Comparison of ENCODE assay signal across 12 cellular contexts in the genomic region with DNA sequence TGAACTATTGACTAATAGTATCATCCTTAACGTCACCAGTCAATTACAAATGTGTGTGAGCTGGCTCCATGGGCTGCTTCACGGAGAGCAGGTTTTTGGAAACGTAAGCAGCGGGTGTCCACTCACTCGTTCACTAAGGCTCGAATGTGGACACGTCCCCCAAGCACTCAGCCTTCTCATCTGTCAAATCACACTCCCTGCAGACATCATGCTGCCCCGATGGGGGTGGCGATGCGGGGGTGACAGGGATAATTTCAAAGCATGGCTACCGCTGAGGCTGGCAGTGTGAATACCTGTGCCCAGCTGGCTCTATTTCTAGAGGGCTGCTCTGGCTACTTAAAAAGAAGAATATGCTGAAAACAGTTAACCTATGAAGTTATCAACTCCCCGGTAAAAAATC.
DNase-seq lines count a peak whose midpoint lies in the region; ATAC-seq and TF ChIP-seq lines count a peak whose summit lies in the region.
"Had no signal": no experiment of that assay in that cellular context is flagged by ENCODE, and none has a peak within 500 bp of the region (broad histone marks: within the 10 kb centered on the region; RNA-seq: fewer than 3 reads in every experiment).

No MANE protein-coding gene starts in this region.

- no TSS peak for BruUV-seq in Caco-2 (replicated peaks; lab: Mats Ljungman, UMichigan)

- H3K36me3 Mint-ChIP-seq in activated T-cell treated with anti-CD3 and anti-CD28 coated beads, Interleukin-2, amount 50 U/mL, for 24 hours (ENCODE audit: low read depth): peaks cover 89% of the 10 kb centered on the region
- H3K36me3 Mint-ChIP-seq in endodermal cell (ENCODE audit: low read depth) (peaks cover 29% of the 10 kb centered on the region), nephron progenitor cell (ENCODE audit: low read depth) (peaks cover 21% of the 10 kb centered on the region), Caco-2 (ENCODE audit: insufficient read depth, unreplicated experiment) (peaks cover 24% of the 10 kb centered on the region)

- no peak overlapping the region for H3K4me3 ChIP-seq in endodermal cell (ENCODE audit: low read length)
- peak overlapping the region; percentile 1 for H3K4me3 ChIP-seq in thoracic aorta
- H3K4me3 ChIP-seq in Caco-2 (ENCODE audit: low read depth, low read length): no peak overlapping the region

- 93 to 95% methylated on average over 10 to 12 of the region's 12 CpGs for WGBS in endodermal cell (ENCODE audit: insufficient coverage in 1 of 2, insufficient read length in 1 of 2), 2 experiments

- H3K4me1 Mint-ChIP-seq in activated T-cell treated with anti-CD3 and anti-CD28 coated beads, Interleukin-2, amount 50 U/mL, for 24 hours (ENCODE audit: low read depth): peaks cover 81% of the 10 kb centered on the region
- H3K4me1 Mint-ChIP-seq in endodermal cell: peaks cover 10% of the 10 kb centered on the region
- peaks cover 44% of the 10 kb centered on the region for H3K4me1 Mint-ChIP-seq in nephron progenitor cell
- H3K4me1 Mint-ChIP-seq in Caco-2 (ENCODE audit: low read depth, unreplicated experiment): peaks cover 9% of the 10 kb centered on the region

- CTCF ChIA-PET in Caco-2 (lab: Charles Lee): no interaction called here

- no peak overlapping the region for H3K4me3 Mint-ChIP-seq in activated T-cell treated with anti-CD3 and anti-CD28 coated beads, Interleukin-2, amount 50 U/mL, for 24 hours
- no peak overlapping the region for H3K4me3 Mint-ChIP-seq in endodermal cell
- H3K4me3 Mint-ChIP-seq in nephron progenitor cell: no peak overlapping the region
- no peak overlapping the region for H3K4me3 Mint-ChIP-seq in Caco-2 (ENCODE audit: unreplicated experiment)

- H3K27ac ChIP-seq in endodermal cell (ENCODE audit: low read depth, low read length) (no peak overlapping the region), thoracic aorta (peak overlapping the region; percentile 66 to 72)
- H3K27ac ChIP-seq: WERI-Rb-1 had no signal

- no peaks in the 10 kb centered on the region for H3K27me3 Mint-ChIP-seq in activated T-cell treated with anti-CD3 and anti-CD28 coated beads, Interleukin-2, amount 50 U/mL, for 24 hours
- no peaks in the 10 kb centered on the region for H3K27me3 Mint-ChIP-seq in endodermal cell (ENCODE audit: insufficient read depth)
- no peaks in the 10 kb centered on the region for H3K27me3 Mint-ChIP-seq in nephron progenitor cell (ENCODE audit: low read depth, poor library complexity)
- no peaks in the 10 kb centered on the region for H3K27me3 Mint-ChIP-seq in Caco-2 (ENCODE audit: insufficient read depth, unreplicated experiment)

- H3K27ac Mint-ChIP-seq in activated T-cell treated with anti-CD3 and anti-CD28 coated beads, Interleukin-2, amount 50 U/mL, for 24 hours: peak overlapping the region; percentile 73
- peak overlapping the region; percentile 56 for H3K27ac Mint-ChIP-seq in endodermal cell
- H3K27ac Mint-ChIP-seq in nephron progenitor cell: peak overlapping the region; percentile 67
- no peak overlapping the region for H3K27ac Mint-ChIP-seq in Caco-2 (ENCODE audit: unreplicated experiment)

- H3K36me3 ChIP-seq in endodermal cell (ENCODE audit: control insufficient read depth, insufficient read depth, low read length) (peaks cover 43% of the 10 kb centered on the region), thoracic aorta (peaks cover 10% of the 10 kb centered on the region), Caco-2 (ENCODE audit: control insufficient read depth, insufficient read depth, low read length) (no peaks in the 10 kb centered on the region)

- no peaks in the 10 kb centered on the region for H3K9me3 Mint-ChIP-seq in activated T-cell treated with anti-CD3 and anti-CD28 coated beads, Interleukin-2, amount 50 U/mL, for 24 hours
- H3K9me3 Mint-ChIP-seq in endodermal cell: no peaks in the 10 kb centered on the region
- H3K9me3 Mint-ChIP-seq in nephron progenitor cell: no peaks in the 10 kb centered on the region
- no peaks in the 10 kb centered on the region for H3K9me3 Mint-ChIP-seq in Caco-2 (ENCODE audit: unreplicated experiment)

- H3K27me3 ChIP-seq in endodermal cell (ENCODE audit: control insufficient read depth, insufficient read depth, low read length, poor library complexity, severe bottlenecking): no peaks in the 10 kb centered on the region
- H3K27me3 ChIP-seq in thoracic aorta (replicated peaks; ENCODE audit: insufficient read depth): no peaks in the 10 kb centered on the region
- no peaks in the 10 kb centered on the region for H3K27me3 ChIP-seq in Caco-2 (replicated peaks; ENCODE audit: control insufficient read depth, insufficient read depth, low read length)

- POLR2A ChIA-PET in Caco-2 (lab: Charles Lee): no interaction called here

- DNase-seq in activated T-cell treated with anti-CD3 and anti-CD28 coated beads, Interleukin-2, amount 50 U/mL, for 24 hours: no peak
- DNase-seq in activated T-cell treated with anti-CD3 and anti-CD28 coated beads, Interleukin-2, amount 50 U/mL, for 1 hour: no peak
- no peak for DNase-seq in endodermal cell
- DNase-seq in nephron progenitor cell: no peak
- no peak for DNase-seq in thoracic aorta (ENCODE audit: low spot score)
- no peak for DNase-seq in NCI-H446 treated with DMSO at 0.1 percent for 48 hours (lab: John Stamatoyannopoulos, UW)
- no peak for DNase-seq in foreskin melanocyte
- DNase-seq in Caco-2: no peak
- DNase-seq: COR-L47, NCI-H2171 treated with DMSO at 0.1 percent for 48 hours, WERI-Rb-1 had no signal

- no peaks in the 10 kb centered on the region for H3K9me3 ChIP-seq in endodermal cell (ENCODE audit: control insufficient read depth, low read length)
- no peaks in the 10 kb centered on the region for H3K9me3 ChIP-seq in thoracic aorta
- H3K9me3 ChIP-seq in Caco-2: no peaks in the 10 kb centered on the region

- no peak for TF ChIP-seq CTCF in endodermal cell (conservative IDR thresholded peaks at IDR 0.05)
- no peak for TF ChIP-seq CTCF in nephron progenitor cell (IDR thresholded peaks at IDR 0.05)
- TF ChIP-seq CTCF in thoracic aorta (IDR thresholded peaks at IDR 0.05): no peak
- TF ChIP-seq CTCF in Caco-2 (IDR thresholded peaks at IDR 0.05; ENCODE audit: insufficient read depth in 1 of 2, low read depth in 1 of 2, low read length in 1 of 2, severe bottlenecking in 1 of 2, unreplicated experiment in 1 of 2): no peak

- H3K4me1 ChIP-seq in endodermal cell (ENCODE audit: control insufficient read depth, insufficient read depth, low read length) (no peaks in the 10 kb centered on the region), thoracic aorta (ENCODE audit: control insufficient read depth in 1 of 2, low read depth in 2 of 2) (peaks cover 43 to 81% of the 10 kb centered on the region in 2 donors), Caco-2 (no peaks in the 10 kb centered on the region)

- no peak for ATAC-seq in thoracic aorta (ENCODE audit: insufficient number of reproducible peaks, low FRiP score, low read depth)
- ATAC-seq: left colon had no signal

- intact Hi-C loops in Caco-2 (cut with micrococcal nuclease; ENCODE audit: unreplicated experiment): no loop called here

- H3K9ac ChIP-seq in endodermal cell (ENCODE audit: extremely low read depth, low read length, poor library complexity, severe bottlenecking): no peak overlapping the region
